ENCODE assay signal across 18 cellular contexts in the genomic region with DNA sequence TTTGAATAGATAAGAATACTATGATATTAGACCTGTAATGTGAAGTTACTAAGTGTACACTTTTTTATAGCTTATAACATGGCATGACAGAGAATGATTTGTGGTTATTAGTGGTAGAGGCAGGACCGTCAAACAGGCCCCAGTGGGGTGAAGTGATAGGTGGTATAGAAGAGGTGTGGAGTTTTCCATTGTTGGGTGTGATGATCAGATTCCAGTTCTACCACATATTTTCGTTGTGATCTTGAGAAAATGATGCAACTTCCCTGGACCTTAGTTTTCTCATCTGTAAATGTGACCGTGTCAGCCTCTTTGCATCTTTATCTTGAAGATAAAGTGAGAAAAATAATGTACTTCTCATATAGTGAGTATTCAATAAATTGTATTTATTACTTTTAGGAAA. TPM values are rescaled to one million over a fixed set of nuclear protein-coding genes. Genes with fewer than 3 reads are reported as not detected.
"Had no signal": no experiment of that assay in that cellular context is flagged by ENCODE, and none has a peak within 500 bp of the region (broad histone marks: within the 10 kb centered on the region; RNA-seq: fewer than 3 reads in every experiment).

No MANE protein-coding gene starts in this region.

- H3K27me3 ChIP-seq: dorsolateral prefrontal cortex, hepatocyte, left lung, transverse colon had no signal

- H3K27me3 Mint-ChIP-seq: activated CD4-positive, alpha-beta T cell treated with anti-CD3 and anti-CD28 coated beads, Interleukin-2, amount 10 ng/mL, durations not matched to agents 7 days and 5 days had no signal

- H3K4me3 ChIP-seq: dorsolateral prefrontal cortex, hepatocyte, left lung, mucosa of descending colon, transverse colon had no signal

- H3K27ac ChIP-seq: dorsolateral prefrontal cortex, hepatocyte, transverse colon had no signal

- H3K4me2 ChIP-seq: hepatocyte had no signal

- H3K27ac Mint-ChIP-seq: activated CD4-positive, alpha-beta T cell treated with anti-CD3 and anti-CD28 coated beads, Interleukin-2, amount 10 ng/mL, durations not matched to agents 7 days and 5 days; endodermal cell; natural killer cell had no signal

- H3K9me3 Mint-ChIP-seq: activated CD4-positive, alpha-beta T cell treated with anti-CD3 and anti-CD28 coated beads, Interleukin-2, amount 10 ng/mL, durations not matched to agents 7 days and 5 days; endodermal cell; natural killer cell had no signal

- H2AFZ ChIP-seq: hepatocyte had no signal

- H3K4me3 Mint-ChIP-seq: activated CD4-positive, alpha-beta T cell treated with anti-CD3 and anti-CD28 coated beads, Interleukin-2, amount 10 ng/mL, durations not matched to agents 7 days and 5 days; endodermal cell; natural killer cell had no signal

- ATAC-seq: left lung; mucosa of descending colon; natural killer cell; stimulated activated naive CD8-positive, alpha-beta T cell treated with anti-CD3 and anti-CD28 coated beads, Interleukin-15, Interleukin-2, amounts not matched to agents 100 U/mL and 50 U/mL, for 24 hours had no signal

- DNase-seq: activated CD4-positive, alpha-beta T cell treated with anti-CD3 and anti-CD28 coated beads, Interleukin-2, amount 10 ng/mL, durations not matched to agents 7 days and 5 days; activated CD8-positive, alpha-beta memory T cell treated with anti-CD3 and anti-CD28 coated beads for 24 hours; activated naive CD4-positive, alpha-beta T cell treated with Interleukin-2 at 50 U/mL for 16 hours; aorta; dorsolateral prefrontal cortex; endodermal cell; kidney; left lung; mucosa of descending colon; natural killer cell; posterior cingulate gyrus; retina; stimulated activated CD4-positive, alpha-beta T cell treated with anti-CD3 and anti-CD28 coated beads, Interleukin-15, amount 100 ng/mL, for 24 hours; stimulated activated CD4-positive, alpha-beta T cell treated with anti-CD3 and anti-CD28 coated beads, Interleukin-4, amount 100 ng/mL, for 1 hour; stimulated activated naive CD8-positive, alpha-beta T cell treated with anti-CD3 and anti-CD28 coated beads, Interleukin-15, Interleukin-2, amounts not matched to agents 100 U/mL and 50 U/mL, for 24 hours; transverse colon had no signal

- H3K9me3 ChIP-seq: left lung, mucosa of descending colon, transverse colon had no signal

RNA-seq across cellular contexts. Expression of gene UTS2B, which starts 30.3 kb away (rescaled TPM):
- total RNA-seq: skeletal muscle tissue had no signal
